In the genomic region with DNA sequence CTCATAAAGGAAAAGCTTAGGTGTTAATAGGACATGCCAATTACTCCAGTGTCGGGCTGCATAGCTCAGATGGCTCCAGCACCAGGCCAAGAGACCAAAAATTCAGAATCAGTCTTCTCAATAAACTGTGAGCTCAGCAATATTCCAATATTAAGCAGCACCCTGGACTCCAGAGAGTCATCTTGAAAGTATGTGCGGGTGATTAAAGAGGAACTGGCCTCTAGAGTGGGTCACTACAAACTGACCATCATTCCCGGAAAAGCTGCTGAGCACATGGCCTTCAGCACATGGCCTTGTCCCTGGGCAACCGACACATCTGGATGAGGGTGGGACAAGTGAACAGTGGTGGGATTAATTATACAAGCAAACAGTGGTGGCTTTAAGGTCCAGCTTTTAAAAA, we compare ENCODE assay signal across 2 cellular contexts.
A peak's percentile ranks its signal among the peaks of the same experiment; 100 is the strongest.
TF ChIP-seq lines count a peak whose summit lies in the region.

No MANE protein-coding gene starts in this region.

TF ChIP-seq in SK-N-SH, 30 proteins besides CTCF, POLR2A, EP300 and RAD21:
- TF ChIP-seq JUND (IDR thresholded peaks at IDR 0.05) = 0 out of 2 replicates have a peak, but pooled peaks have one; percentile 12
- TF ChIP-seq RFX5 (IDR thresholded peaks at IDR 0.05; ENCODE audit: low read length) = no peak
- TF ChIP-seq TCF12 (IDR thresholded peaks at IDR 0.05) = peak; percentile 38; the same call in 1 of the 2 replicates
- TF ChIP-seq, protein P1, sequence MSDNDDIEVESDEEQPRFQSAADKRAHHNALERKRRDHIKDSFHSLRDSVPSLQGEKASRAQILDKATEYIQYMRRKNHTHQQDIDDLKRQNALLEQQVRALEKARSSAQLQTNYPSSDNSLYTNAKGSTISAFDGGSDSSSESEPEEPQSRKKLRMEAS (IDR thresholded peaks at IDR 0.05; ENCODE audit: low read depth) = peak; percentile 82
- TF ChIP-seq FOSL2 (IDR thresholded peaks at IDR 0.05; ENCODE audit: borderline replicate concordance, low read depth) = peak; percentile 38; the same call in 1 of the 2 replicates

TF ChIP-seq in SK-N-SH treated with all-trans-retinoic acid at 6 μM for 48 hours, 23 proteins besides CTCF, POLR2A, EP300 and RAD21:
- TF ChIP-seq, protein P2, sequence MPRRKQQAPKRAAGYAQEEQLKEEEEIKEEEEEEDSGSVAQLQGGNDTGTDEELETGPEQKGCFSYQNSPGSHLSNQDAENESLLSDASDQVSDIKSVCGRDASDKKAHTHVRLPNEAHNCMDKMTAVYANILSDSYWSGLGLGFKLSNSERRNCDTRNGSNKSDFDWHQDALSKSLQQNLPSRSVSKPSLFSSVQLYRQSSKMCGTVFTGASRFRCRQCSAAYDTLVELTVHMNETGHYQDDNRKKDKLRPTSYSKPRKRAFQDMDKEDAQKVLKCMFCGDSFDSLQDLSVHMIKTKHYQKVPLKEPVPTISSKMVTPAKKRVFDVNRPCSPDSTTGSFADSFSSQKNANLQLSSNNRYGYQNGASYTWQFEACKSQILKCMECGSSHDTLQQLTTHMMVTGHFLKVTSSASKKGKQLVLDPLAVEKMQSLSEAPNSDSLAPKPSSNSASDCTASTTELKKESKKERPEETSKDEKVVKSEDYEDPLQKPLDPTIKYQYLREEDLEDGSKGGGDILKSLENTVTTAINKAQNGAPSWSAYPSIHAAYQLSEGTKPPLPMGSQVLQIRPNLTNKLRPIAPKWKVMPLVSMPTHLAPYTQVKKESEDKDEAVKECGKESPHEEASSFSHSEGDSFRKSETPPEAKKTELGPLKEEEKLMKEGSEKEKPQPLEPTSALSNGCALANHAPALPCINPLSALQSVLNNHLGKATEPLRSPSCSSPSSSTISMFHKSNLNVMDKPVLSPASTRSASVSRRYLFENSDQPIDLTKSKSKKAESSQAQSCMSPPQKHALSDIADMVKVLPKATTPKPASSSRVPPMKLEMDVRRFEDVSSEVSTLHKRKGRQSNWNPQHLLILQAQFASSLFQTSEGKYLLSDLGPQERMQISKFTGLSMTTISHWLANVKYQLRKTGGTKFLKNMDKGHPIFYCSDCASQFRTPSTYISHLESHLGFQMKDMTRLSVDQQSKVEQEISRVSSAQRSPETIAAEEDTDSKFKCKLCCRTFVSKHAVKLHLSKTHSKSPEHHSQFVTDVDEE (CRISPR knock-in tag; IDR thresholded peaks at IDR 0.05) = no peak
- TF ChIP-seq GLIS3 (CRISPR knock-in tag; IDR thresholded peaks at IDR 0.05) (no peak), SNAI2 (CRISPR knock-in tag; IDR thresholded peaks at IDR 0.05) (no peak), ARNTL (CRISPR knock-in tag; IDR thresholded peaks at IDR 0.05; ENCODE audit: borderline replicate concordance, low read depth) (no peak), TOX (CRISPR knock-in tag; IDR thresholded peaks at IDR 0.05; ENCODE audit: borderline replicate concordance) (no peak), CSDC2 (CRISPR knock-in tag; IDR thresholded peaks at IDR 0.05) (no peak), TCF4 (CRISPR knock-in tag; IDR thresholded peaks at IDR 0.05; ENCODE audit: borderline replicate concordance) (no peak), PPARA (CRISPR knock-in tag; IDR thresholded peaks at IDR 0.05; ENCODE audit: borderline replicate concordance) (no peak), ZNF70 (CRISPR knock-in tag; IDR thresholded peaks at IDR 0.05) (no peak)
- TF ChIP-seq, protein P3, sequence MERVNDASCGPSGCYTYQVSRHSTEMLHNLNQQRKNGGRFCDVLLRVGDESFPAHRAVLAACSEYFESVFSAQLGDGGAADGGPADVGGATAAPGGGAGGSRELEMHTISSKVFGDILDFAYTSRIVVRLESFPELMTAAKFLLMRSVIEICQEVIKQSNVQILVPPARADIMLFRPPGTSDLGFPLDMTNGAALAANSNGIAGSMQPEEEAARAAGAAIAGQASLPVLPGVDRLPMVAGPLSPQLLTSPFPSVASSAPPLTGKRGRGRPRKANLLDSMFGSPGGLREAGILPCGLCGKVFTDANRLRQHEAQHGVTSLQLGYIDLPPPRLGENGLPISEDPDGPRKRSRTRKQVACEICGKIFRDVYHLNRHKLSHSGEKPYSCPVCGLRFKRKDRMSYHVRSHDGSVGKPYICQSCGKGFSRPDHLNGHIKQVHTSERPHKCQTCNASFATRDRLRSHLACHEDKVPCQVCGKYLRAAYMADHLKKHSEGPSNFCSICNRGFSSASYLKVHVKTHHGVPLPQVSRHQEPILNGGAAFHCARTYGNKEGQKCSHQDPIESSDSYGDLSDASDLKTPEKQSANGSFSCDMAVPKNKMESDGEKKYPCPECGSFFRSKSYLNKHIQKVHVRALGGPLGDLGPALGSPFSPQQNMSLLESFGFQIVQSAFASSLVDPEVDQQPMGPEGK (CRISPR knock-in tag; IDR thresholded peaks at IDR 0.05; ENCODE audit: borderline replicate concordance) = no peak
- TF ChIP-seq, protein P4, sequence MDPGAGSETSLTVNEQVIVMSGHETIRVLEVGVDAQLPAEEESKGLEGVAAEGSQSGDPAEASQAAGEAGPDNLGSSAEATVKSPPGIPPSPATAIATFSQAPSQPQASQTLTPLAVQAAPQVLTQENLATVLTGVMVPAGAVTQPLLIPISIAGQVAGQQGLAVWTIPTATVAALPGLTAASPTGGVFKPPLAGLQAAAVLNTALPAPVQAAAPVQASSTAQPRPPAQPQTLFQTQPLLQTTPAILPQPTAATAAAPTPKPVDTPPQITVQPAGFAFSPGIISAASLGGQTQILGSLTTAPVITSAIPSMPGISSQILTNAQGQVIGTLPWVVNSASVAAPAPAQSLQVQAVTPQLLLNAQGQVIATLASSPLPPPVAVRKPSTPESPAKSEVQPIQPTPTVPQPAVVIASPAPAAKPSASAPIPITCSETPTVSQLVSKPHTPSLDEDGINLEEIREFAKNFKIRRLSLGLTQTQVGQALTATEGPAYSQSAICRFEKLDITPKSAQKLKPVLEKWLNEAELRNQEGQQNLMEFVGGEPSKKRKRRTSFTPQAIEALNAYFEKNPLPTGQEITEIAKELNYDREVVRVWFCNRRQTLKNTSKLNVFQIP (CRISPR knock-in tag; IDR thresholded peaks at IDR 0.05; ENCODE audit: borderline replicate concordance, low read depth) = no peak
- TF ChIP-seq, protein P5, sequence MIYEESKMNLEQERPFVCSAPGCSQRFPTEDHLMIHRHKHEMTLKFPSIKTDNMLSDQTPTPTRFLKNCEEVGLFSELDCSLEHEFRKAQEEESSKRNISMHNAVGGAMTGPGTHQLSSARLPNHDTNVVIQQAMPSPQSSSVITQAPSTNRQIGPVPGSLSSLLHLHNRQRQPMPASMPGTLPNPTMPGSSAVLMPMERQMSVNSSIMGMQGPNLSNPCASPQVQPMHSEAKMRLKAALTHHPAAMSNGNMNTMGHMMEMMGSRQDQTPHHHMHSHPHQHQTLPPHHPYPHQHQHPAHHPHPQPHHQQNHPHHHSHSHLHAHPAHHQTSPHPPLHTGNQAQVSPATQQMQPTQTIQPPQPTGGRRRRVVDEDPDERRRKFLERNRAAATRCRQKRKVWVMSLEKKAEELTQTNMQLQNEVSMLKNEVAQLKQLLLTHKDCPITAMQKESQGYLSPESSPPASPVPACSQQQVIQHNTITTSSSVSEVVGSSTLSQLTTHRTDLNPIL (CRISPR knock-in tag; IDR thresholded peaks at IDR 0.05; ENCODE audit: low read depth) = no peak
